Comparison of ENCODE assay signal across 3 cellular contexts in the genomic region with DNA sequence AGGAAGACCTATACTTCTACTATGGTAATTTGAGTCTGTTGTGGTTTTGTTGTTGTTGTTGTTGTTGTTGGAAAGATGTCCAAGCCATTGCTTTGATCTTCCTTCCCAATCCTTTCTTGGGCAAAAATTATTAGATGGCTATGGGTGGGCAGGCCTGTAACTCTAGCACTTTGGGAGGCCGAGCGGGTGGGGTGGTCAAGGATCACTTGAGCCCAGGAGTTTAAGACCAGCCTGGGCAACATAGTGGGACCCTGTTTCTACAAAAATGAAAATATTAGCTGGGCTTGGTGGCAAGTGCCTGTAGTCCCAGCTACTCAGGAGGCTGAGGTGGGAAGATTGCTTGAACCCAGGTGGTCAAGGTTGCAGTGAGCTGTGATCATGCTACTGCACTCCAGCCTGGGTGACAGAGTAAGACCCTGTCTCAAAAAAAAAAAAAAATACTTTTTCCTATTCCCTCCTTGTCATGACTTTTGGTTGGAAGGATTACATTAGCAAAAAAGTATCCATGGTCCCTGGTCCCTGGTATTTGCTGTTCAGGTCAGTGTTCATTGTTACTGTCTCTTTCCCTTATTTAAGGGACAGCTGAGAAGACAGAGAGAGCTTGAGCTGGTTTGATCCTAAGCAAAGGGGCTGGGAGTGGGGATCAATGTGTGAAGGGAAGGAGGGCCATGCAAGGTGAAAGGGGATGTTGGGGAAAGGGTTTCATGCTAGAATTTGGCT.
TF ChIP-seq lines count a peak whose summit lies in the region.

No MANE protein-coding gene starts in this region.

TF ChIP-seq in A549, 52 proteins besides CTCF, POLR2A, EP300 and RAD21 (continues in another document):
- TF ChIP-seq JUN (IDR thresholded peaks at IDR 0.05), result no peak
- no peak for TF ChIP-seq POLR2AphosphoS2 (conservative IDR thresholded peaks at IDR 0.05; ENCODE audit: low read length)
- TF ChIP-seq, protein P1, sequence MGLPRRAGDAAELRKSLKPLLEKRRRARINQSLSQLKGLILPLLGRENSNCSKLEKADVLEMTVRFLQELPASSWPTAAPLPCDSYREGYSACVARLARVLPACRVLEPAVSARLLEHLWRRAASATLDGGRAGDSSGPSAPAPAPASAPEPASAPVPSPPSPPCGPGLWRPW (IDR thresholded peaks at IDR 0.05), result no peak
- no peak for TF ChIP-seq SMC3 (IDR thresholded peaks at IDR 0.05)
- no peak for TF ChIP-seq HOXA7 (CRISPR knock-in tag; IDR thresholded peaks at IDR 0.05)
- no peak for TF ChIP-seq TFCP2L1 (CRISPR knock-in tag; IDR thresholded peaks at IDR 0.05)
- TF ChIP-seq MAFK (IDR thresholded peaks at IDR 0.05; ENCODE audit: partially characterized antibody), result no peak
- TF ChIP-seq, protein P2, sequence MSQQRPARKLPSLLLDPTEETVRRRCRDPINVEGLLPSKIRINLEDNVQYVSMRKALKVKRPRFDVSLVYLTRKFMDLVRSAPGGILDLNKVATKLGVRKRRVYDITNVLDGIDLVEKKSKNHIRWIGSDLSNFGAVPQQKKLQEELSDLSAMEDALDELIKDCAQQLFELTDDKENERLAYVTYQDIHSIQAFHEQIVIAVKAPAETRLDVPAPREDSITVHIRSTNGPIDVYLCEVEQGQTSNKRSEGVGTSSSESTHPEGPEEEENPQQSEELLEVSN (IDR thresholded peaks at IDR 0.05; ENCODE audit: borderline replicate concordance, low read depth), result no peak
- TF ChIP-seq ZFP36 (IDR thresholded peaks at IDR 0.05; ENCODE audit: borderline replicate concordance, partially characterized antibody), result no peak
- no peak for TF ChIP-seq ESRRA (IDR thresholded peaks at IDR 0.05; ENCODE audit: borderline replicate concordance, low read length)
- no peak for TF ChIP-seq HOXB5 (CRISPR knock-in tag; IDR thresholded peaks at IDR 0.05)
- TF ChIP-seq TP53 (CRISPR knock-in tag; IDR thresholded peaks at IDR 0.05), result no peak
- no peak for TF ChIP-seq EHF (CRISPR knock-in tag; IDR thresholded peaks at IDR 0.05)
- TF ChIP-seq, protein P3, sequence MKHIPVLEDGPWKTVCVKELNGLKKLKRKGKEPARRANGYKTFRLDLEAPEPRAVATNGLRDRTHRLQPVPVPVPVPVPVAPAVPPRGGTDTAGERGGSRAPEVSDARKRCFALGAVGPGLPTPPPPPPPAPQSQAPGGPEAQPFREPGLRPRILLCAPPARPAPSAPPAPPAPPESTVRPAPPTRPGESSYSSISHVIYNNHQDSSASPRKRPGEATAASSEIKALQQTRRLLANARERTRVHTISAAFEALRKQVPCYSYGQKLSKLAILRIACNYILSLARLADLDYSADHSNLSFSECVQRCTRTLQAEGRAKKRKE (CRISPR knock-in tag; IDR thresholded peaks at IDR 0.05; ENCODE audit: low read depth), result no peak
- TF ChIP-seq, protein P4, sequence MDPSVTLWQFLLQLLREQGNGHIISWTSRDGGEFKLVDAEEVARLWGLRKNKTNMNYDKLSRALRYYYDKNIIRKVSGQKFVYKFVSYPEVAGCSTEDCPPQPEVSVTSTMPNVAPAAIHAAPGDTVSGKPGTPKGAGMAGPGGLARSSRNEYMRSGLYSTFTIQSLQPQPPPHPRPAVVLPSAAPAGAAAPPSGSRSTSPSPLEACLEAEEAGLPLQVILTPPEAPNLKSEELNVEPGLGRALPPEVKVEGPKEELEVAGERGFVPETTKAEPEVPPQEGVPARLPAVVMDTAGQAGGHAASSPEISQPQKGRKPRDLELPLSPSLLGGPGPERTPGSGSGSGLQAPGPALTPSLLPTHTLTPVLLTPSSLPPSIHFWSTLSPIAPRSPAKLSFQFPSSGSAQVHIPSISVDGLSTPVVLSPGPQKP (IDR thresholded peaks at IDR 0.05; ENCODE audit: low read depth, low read length), result no peak
- no peak for TF ChIP-seq HDAC2 (IDR thresholded peaks at IDR 0.05)

TF ChIP-seq in IMR-90, 13 proteins besides CTCF, POLR2A, EP300 and RAD21:
- TF ChIP-seq RCOR1 (IDR thresholded peaks at IDR 0.05; ENCODE audit: insufficient replicate concordance, low read length) (no peak), MAZ (IDR thresholded peaks at IDR 0.05; ENCODE audit: borderline replicate concordance, low read depth, low read length) (no peak), CEBPB (IDR thresholded peaks at IDR 0.05; ENCODE audit: low read depth, low read length) (no peak), MXI1 (IDR thresholded peaks at IDR 0.05; ENCODE audit: borderline replicate concordance, low read depth, low read length) (no peak), NFE2L2 (IDR thresholded peaks at IDR 0.05; ENCODE audit: low read depth, low read length) (no peak), RFX5 (IDR thresholded peaks at IDR 0.05; ENCODE audit: low read depth, low read length) (no peak), BHLHE40 (IDR thresholded peaks at IDR 0.05; ENCODE audit: low read depth, low read length) (no peak), SMC3 (IDR thresholded peaks at IDR 0.05; ENCODE audit: low read depth, low read length) (no peak), CHD1 (IDR thresholded peaks at IDR 0.05; ENCODE audit: low read depth, low read length) (no peak), MAFK (IDR thresholded peaks at IDR 0.05; ENCODE audit: low read depth, low read length) (no peak), FOS (IDR thresholded peaks at IDR 0.05; ENCODE audit: low read depth, low read length) (no peak)
- TF ChIP-seq, protein P5, sequence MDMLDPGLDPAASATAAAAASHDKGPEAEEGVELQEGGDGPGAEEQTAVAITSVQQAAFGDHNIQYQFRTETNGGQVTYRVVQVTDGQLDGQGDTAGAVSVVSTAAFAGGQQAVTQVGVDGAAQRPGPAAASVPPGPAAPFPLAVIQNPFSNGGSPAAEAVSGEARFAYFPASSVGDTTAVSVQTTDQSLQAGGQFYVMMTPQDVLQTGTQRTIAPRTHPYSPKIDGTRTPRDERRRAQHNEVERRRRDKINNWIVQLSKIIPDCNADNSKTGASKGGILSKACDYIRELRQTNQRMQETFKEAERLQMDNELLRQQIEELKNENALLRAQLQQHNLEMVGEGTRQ (IDR thresholded peaks at IDR 0.05; ENCODE audit: low read depth, low read length), result no peak
- TF ChIP-seq, protein P4 (IDR thresholded peaks at IDR 0.05; ENCODE audit: borderline replicate concordance, low read depth, low read length), result no peak
TF ChIP-seq in IMR-90: peak in this region for 0.

TF ChIP-seq in WTC11, 78 proteins besides CTCF, POLR2A, EP300 and RAD21:
- no peak for TF ChIP-seq FOXK1 (CRISPR knock-in tag; IDR thresholded peaks at IDR 0.05)
- TF ChIP-seq ZNF138 (CRISPR knock-in tag; conservative IDR thresholded peaks at IDR 0.05), result no peak
- TF ChIP-seq OVOL2 (CRISPR knock-in tag; IDR thresholded peaks at IDR 0.05; ENCODE audit: borderline replicate concordance), result no peak
- TF ChIP-seq, protein P6, sequence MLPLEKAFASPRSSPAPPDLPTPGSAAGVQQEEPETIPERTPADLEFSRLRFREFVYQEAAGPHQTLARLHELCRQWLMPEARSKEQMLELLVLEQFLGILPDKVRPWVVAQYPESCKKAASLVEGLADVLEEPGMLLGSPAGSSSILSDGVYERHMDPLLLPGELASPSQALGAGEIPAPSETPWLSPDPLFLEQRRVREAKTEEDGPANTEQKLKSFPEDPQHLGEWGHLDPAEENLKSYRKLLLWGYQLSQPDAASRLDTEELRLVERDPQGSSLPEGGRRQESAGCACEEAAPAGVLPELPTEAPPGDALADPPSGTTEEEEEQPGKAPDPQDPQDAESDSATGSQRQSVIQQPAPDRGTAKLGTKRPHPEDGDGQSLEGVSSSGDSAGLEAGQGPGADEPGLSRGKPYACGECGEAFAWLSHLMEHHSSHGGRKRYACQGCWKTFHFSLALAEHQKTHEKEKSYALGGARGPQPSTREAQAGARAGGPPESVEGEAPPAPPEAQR (CRISPR knock-in tag; IDR thresholded peaks at IDR 0.05), result no peak
- TF ChIP-seq ZNF317 (CRISPR knock-in tag; IDR thresholded peaks at IDR 0.05; ENCODE audit: borderline replicate concordance, low read depth), result no peak
- no peak for TF ChIP-seq EMX1 (CRISPR knock-in tag; IDR thresholded peaks at IDR 0.05)
- TF ChIP-seq, protein P7, sequence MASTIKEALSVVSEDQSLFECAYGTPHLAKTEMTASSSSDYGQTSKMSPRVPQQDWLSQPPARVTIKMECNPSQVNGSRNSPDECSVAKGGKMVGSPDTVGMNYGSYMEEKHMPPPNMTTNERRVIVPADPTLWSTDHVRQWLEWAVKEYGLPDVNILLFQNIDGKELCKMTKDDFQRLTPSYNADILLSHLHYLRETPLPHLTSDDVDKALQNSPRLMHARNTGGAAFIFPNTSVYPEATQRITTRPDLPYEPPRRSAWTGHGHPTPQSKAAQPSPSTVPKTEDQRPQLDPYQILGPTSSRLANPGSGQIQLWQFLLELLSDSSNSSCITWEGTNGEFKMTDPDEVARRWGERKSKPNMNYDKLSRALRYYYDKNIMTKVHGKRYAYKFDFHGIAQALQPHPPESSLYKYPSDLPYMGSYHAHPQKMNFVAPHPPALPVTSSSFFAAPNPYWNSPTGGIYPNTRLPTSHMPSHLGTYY (CRISPR knock-in tag; IDR thresholded peaks at IDR 0.05), result no peak
- no peak for TF ChIP-seq TEAD4 (CRISPR knock-in tag; IDR thresholded peaks at IDR 0.05)
- TF ChIP-seq, protein P8, sequence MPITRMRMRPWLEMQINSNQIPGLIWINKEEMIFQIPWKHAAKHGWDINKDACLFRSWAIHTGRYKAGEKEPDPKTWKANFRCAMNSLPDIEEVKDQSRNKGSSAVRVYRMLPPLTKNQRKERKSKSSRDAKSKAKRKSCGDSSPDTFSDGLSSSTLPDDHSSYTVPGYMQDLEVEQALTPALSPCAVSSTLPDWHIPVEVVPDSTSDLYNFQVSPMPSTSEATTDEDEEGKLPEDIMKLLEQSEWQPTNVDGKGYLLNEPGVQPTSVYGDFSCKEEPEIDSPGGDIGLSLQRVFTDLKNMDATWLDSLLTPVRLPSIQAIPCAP (CRISPR knock-in tag; IDR thresholded peaks at IDR 0.05), result no peak
